20 cellular contexts compared by ENCODE assay signal in genomic region chr10:79231908-79232307, GRCh38.
DNase-seq lines count a peak whose midpoint lies in the region; ATAC-seq, FAIRE-seq and TF ChIP-seq lines count a peak whose summit lies in the region.
"Had no signal": no experiment of that assay in that cellular context is flagged by ENCODE, and none has a peak within 500 bp of the region (broad histone marks: within the 10 kb centered on the region; RNA-seq: fewer than 3 reads in every experiment).

No MANE protein-coding gene starts in this region.

- no peak overlapping the region for H3K4ac ChIP-seq in H1 (replicated peaks; ENCODE audit: insufficient read length, low read depth, low read length)

- H3K36me3 ChIP-seq in HEK293 (ENCODE audit: control insufficient read depth in 2 of 2, insufficient read depth in 1 of 2, low read length in 2 of 2) (no peaks in the 10 kb centered on the region), H1 (ENCODE audit: control insufficient read depth in 2 of 4, insufficient read depth in 4 of 4, low read length in 3 of 4) (peaks cover 0 to 2% (median 0%) of the 10 kb centered on the region in 4 experiments; a peak in 1 of 8 replicates), breast epithelium (no peaks in the 10 kb centered on the region)

- H2BK120ac ChIP-seq in H1 (replicated peaks; ENCODE audit: low read depth, low read length): no peak overlapping the region

- H4K8ac ChIP-seq in H1 (ENCODE audit: extremely low read depth, insufficient read depth, low read length): no peak overlapping the region

- H3K4me2 ChIP-seq in H1 (ENCODE audit: insufficient read depth in 1 of 2, low read depth in 2 of 2, low read length in 2 of 2): no peak overlapping the region

- H3K14ac ChIP-seq in H1 (ENCODE audit: insufficient read length): no peak overlapping the region

- H3K79me1 ChIP-seq in H1 (ENCODE audit: low read depth, low read length): no peaks in the 10 kb centered on the region

- CTCF ChIA-PET in HEK293 (lab: Yijun Ruan, JAX): interaction anchor here (0.6 kb wide), 1 partner anchor 83 kb away, joined by 3 read pairs; no protein-coding TSS in a partner anchor
- CTCF ChIA-PET in H1 (lab: Charles Lee; ENCODE audit: partially characterized antibody): no interaction called here

- WGBS in H1 (ENCODE audit: extremely low coverage in 1 of 2, insufficient coverage in 1 of 2, insufficient read length in 1 of 2, insufficient replicate concordance in 2 of 2, low coverage in 1 of 2, low lambda C conversion rate in 2 of 2, missing lambda C conversion rate in 1 of 2), 2 experiments: 88% methylated on average over 3 of the region's 3 CpGs; no CpG with 5 or more reads in 1 of the 2 experiments

- ATAC-seq in T-helper 17 cell (no peak), HG02759 (IDR thresholded peaks at IDR 0.05; ENCODE audit: unreplicated experiment) (no peak)

- H3K18ac ChIP-seq in H1 (ENCODE audit: extremely low read depth, low read length): no peak overlapping the region

- TF ChIP-seq RAD21 in H1 (IDR thresholded peaks at IDR 0.05 in 1 of 2, conservative IDR thresholded peaks at IDR 0.05 in 1 of 2; ENCODE audit: low read depth in 2 of 2, low read length in 2 of 2): no peak

- TF ChIP-seq POLR2A in H1 (IDR thresholded peaks at IDR 0.05; ENCODE audit: control extremely low read depth in 1 of 2, low read depth in 2 of 2, low read length in 2 of 2): no peak
- no peak for TF ChIP-seq POLR2A in breast epithelium (IDR thresholded peaks at IDR 0.05)

- H3K56ac ChIP-seq in H1 (replicated peaks; ENCODE audit: insufficient read length, low read depth, low read length): no peak overlapping the region

- no peak overlapping the region for H3K9ac ChIP-seq in H1 (replicated peaks in 1 of 4; ENCODE audit: extremely low read depth in 1 of 4, low read depth in 3 of 4, low read length in 3 of 4)

- no peak for DNase-seq in T-helper 17 cell
- DNase-seq in H1 (ENCODE audit: low read depth in 1 of 2, low spot score in 2 of 2): no peak
- DNase-seq in neural crest cell (ENCODE audit: low read depth, low spot score): no peak
- no peak for DNase-seq in breast epithelium (ENCODE audit: low spot score in 2 of 2)
- no peak for DNase-seq in SKM-1 (lab: John Stamatoyannopoulos, UW; ENCODE audit: unreplicated experiment)
- DNase-seq: ACHN; BE2C; C1 segment of cervical spinal cord; Caco-2; CD4-positive, alpha-beta T cell; GOT3; H9; KG1 had no signal

- H3K36me3 Mint-ChIP-seq in T-helper 17 cell (ENCODE audit: low read depth) (peaks cover 2% of the 10 kb centered on the region), neural crest cell (ENCODE audit: low read depth) (peaks cover 8% of the 10 kb centered on the region)
- H3K36me3 Mint-ChIP-seq: IgD-negative memory B cell had no signal

- H3K23ac ChIP-seq in H1 (ENCODE audit: insufficient read length): no peak overlapping the region

- H3K4me3 ChIP-seq in HEK293 (ENCODE audit: low read depth, low read length) (no peak overlapping the region), H1 (ENCODE audit: extremely low read depth in 1 of 4, insufficient read depth in 2 of 4, low read depth in 3 of 4, low read length in 4 of 4) (no peak overlapping the region), breast epithelium (no peak overlapping the region)

- H3K4me1 ChIP-seq in HEK293 (ENCODE audit: control insufficient read depth, insufficient read depth, low read length) (0 out of 2 replicates have a peak, but pooled peaks cover 3% of the 10 kb centered on the region), H1 (replicated peaks in 1 of 4; ENCODE audit: control insufficient read depth in 3 of 4, insufficient read depth in 4 of 4, low read length in 3 of 4) (peaks cover 7 to 32% (median 19%) of the 10 kb centered on the region in 4 experiments), breast epithelium (peaks cover 10 to 23% of the 10 kb centered on the region in 2 donors)
- H3K4me1 ChIP-seq: Caco-2 had no signal

- no peak for TF ChIP-seq EP300 in H1 (IDR thresholded peaks at IDR 0.05; ENCODE audit: borderline replicate concordance in 1 of 2, low read depth in 2 of 2, low read length in 2 of 2)

- no peak overlapping the region for H2BK5ac ChIP-seq in H1 (ENCODE audit: low read depth, low read length)

- no peak overlapping the region for H2BK20ac ChIP-seq in H1 (ENCODE audit: low read length)

- no peaks in the 10 kb centered on the region for H3K23me2 ChIP-seq in H1 (ENCODE audit: low read depth, low read length)

- H4K5ac ChIP-seq in H1 (ENCODE audit: insufficient read length, low read depth, low read length): no peak overlapping the region

- H3K27ac Mint-ChIP-seq in T-helper 17 cell (peak overlapping the region; percentile 21), neural crest cell (ENCODE audit: unreplicated experiment) (peak overlapping the region; percentile 61)
- H3K27ac Mint-ChIP-seq: CD4-positive, alpha-beta T cell; H9; IgD-negative memory B cell had no signal

- no peak overlapping the region for H2AFZ ChIP-seq in H1 (ENCODE audit: low read length)

- no peaks in the 10 kb centered on the region for H3K79me2 ChIP-seq in H1 (ENCODE audit: control insufficient read depth in 1 of 2, insufficient read depth in 2 of 2, low read length in 2 of 2)

- H3K27me3 Mint-ChIP-seq in T-helper 17 cell (no peaks in the 10 kb centered on the region), neural crest cell (ENCODE audit: low read depth) (peaks cover 12% of the 10 kb centered on the region)
- H3K27me3 Mint-ChIP-seq: CD4-positive, alpha-beta T cell had no signal

- intact Hi-C loops in breast epithelium (cut with DNase I; ENCODE audit: low total_unique reads): no loop called here

- POLR2A ChIA-PET in HEK293 (lab: Yijun Ruan, JAX): no interaction called here
- POLR2A ChIA-PET in H1 (lab: Charles Lee; ENCODE audit: partially characterized antibody): interaction anchor here (1.2 to 1.4 kb wide), 2 partner anchors 10 to 13 kb away, joined by 3 to 5 read pairs; no protein-coding TSS in a partner anchor

- H3K9me3 Mint-ChIP-seq in neural crest cell: no peaks in the 10 kb centered on the region
- H3K9me3 Mint-ChIP-seq: CD4-positive, alpha-beta T cell; H9; IgD-negative memory B cell had no signal

- H4K20me1 ChIP-seq in H1 (replicated peaks in 1 of 2; ENCODE audit: control insufficient read depth in 1 of 2, insufficient read depth in 2 of 2, low read length in 2 of 2): peaks cover 10 to 25% of the 10 kb centered on the region in 2 experiments

- TF ChIP-seq CTCF in HEK293 (tag by site-specific recombination; IDR thresholded peaks at IDR 0.05) (no peak), H1 (IDR thresholded peaks at IDR 0.05; ENCODE audit: control extremely low read depth in 1 of 3, insufficient read depth in 1 of 3, low read depth in 1 of 3, low read length in 3 of 3) (no peak), neural crest cell (conservative IDR thresholded peaks at IDR 0.05) (no peak), breast epithelium (IDR thresholded peaks at IDR 0.05) (no peak)

- no peak overlapping the region for H4K91ac ChIP-seq in H1 (replicated peaks; ENCODE audit: insufficient read length, low read length)

- H3K27me3 ChIP-seq in H1 (replicated peaks in 1 of 4; ENCODE audit: control insufficient read depth in 3 of 4, extremely low read depth in 1 of 4, insufficient read depth in 3 of 4, low read length in 3 of 4) (peaks cover 4 to 27% (median 23%) of the 10 kb centered on the region in 4 experiments), breast epithelium (no peaks in the 10 kb centered on the region)
- H3K27me3 ChIP-seq: BE2C had no signal

- H3K27ac ChIP-seq in HEK293 (ENCODE audit: extremely low read depth, low read depth, low read length): no peak overlapping the region
- H3K27ac ChIP-seq in H1 (ENCODE audit: low read depth, low read length): no peak overlapping the region
- no peak overlapping the region for H3K27ac ChIP-seq in breast epithelium
- H3K27ac ChIP-seq: HL-60 had no signal

- H3K4me1 Mint-ChIP-seq in T-helper 17 cell (peaks cover 17% of the 10 kb centered on the region), neural crest cell (peaks cover 54% of the 10 kb centered on the region)

- no peak overlapping the region for H2BK12ac ChIP-seq in H1 (ENCODE audit: low read depth, low read length)

- H2AK5ac ChIP-seq in H1 (ENCODE audit: low read depth, low read length): no peak overlapping the region

- H3K9me3 ChIP-seq in HEK293 (ENCODE audit: control insufficient read depth, insufficient read depth, low read depth, low read length) (no peaks in the 10 kb centered on the region), T-helper 17 cell (ENCODE audit: control insufficient read depth, low read length, poor library complexity, severe bottlenecking) (no peaks in the 10 kb centered on the region), H1 (ENCODE audit: insufficient read depth in 2 of 2, low read depth in 1 of 2, low read length in 1 of 2) (no peaks in the 10 kb centered on the region), breast epithelium (no peaks in the 10 kb centered on the region)
- H3K9me3 ChIP-seq: BE2C, Caco-2 had no signal

- FAIRE-seq in H1 (lab: Jason Lieb, UNC): no peak
- FAIRE-seq: D721Med, G401.6, GM12892 had no signal

- no peak overlapping the region for H3K4me3 Mint-ChIP-seq in T-helper 17 cell
- no peak overlapping the region for H3K4me3 Mint-ChIP-seq in neural crest cell
- H3K4me3 Mint-ChIP-seq: CD4-positive, alpha-beta T cell; H9 had no signal

- no peak overlapping the region for H2BK15ac ChIP-seq in H1 (ENCODE audit: low read length)

TF ChIP-seq in HEK293, 187 proteins besides CTCF, POLR2A, EP300 and RAD21:
- TF ChIP-seq ZNF768 (tag by site-specific recombination; IDR thresholded peaks at IDR 0.05) (peak; percentile 82; the same call in 1 of the 2 replicates), ZBTB8A (tag by site-specific recombination; IDR thresholded peaks at IDR 0.05) (no peak)

TF ChIP-seq in H1, 55 proteins besides CTCF, POLR2A, EP300 and RAD21:
- peak; percentile 76; the same call in 1 of the 2 replicates for TF ChIP-seq KDM1A (IDR thresholded peaks at IDR 0.05; ENCODE audit: borderline replicate concordance, low read length)
- no peak for TF ChIP-seq E2F6 (IDR thresholded peaks at IDR 0.05)
